10 cellular contexts compared by ENCODE assay signal in the genomic region with DNA sequence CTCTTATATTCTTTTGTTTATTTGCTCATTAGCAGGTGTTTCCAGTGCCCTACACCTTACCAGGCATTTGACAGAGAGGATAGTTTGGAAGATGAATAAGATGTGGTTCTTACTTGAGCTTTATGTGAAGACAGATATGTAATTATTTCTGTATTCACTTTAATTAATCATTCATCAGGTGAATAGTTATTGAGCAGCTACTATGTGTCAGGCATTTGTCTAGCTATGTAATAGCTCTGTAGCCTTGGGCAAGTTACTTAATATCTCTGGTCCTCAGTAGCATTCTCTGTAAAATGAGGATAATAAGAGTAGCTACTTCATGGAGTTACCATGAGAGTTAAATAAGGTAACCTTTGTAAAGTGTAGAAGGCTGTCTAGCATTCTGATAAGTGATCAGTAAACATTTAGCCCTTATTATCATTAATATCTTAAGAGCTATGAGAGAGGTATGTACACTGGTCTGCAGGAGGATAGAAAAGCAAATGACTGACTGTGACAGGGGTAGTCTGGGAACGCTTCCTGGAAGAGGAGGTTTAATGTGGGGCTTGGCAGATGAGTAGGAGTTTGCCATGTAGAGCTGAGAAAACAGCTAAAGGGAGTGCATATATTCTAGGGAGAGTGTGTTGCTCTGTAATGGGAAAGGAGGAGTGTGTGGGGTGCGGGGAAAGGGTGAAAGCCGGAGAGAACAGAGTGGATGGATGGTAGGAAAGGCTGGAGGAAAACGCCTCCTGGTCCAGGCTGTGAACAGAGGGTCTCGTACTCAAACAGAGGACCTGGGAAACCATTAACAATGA. TPM values are rescaled to one million over a fixed set of nuclear protein-coding genes. Genes with fewer than 3 reads are reported as not detected.
DNase-seq lines count a peak whose midpoint lies in the region; ATAC-seq and TF ChIP-seq lines count a peak whose summit lies in the region.
"Had no signal": no experiment of that assay in that cellular context is flagged by ENCODE, and none has a peak within 500 bp of the region (broad histone marks: within the 10 kb centered on the region; RNA-seq: fewer than 3 reads in every experiment).

No MANE protein-coding gene starts in this region.

- H3K4me1 ChIP-seq in left lung = peaks cover 20 to 39% of the 10 kb centered on the region in 2 donors
- peaks cover 68 to 98% of the 10 kb centered on the region in 2 donors for H3K4me1 ChIP-seq in thoracic aorta (ENCODE audit: control insufficient read depth in 1 of 2, low read depth in 2 of 2)

- H3K4me1 Mint-ChIP-seq in activated T-cell treated with anti-CD3 and anti-CD28 coated beads, Interleukin-2, amount 50 U/mL, for 72 hours (ENCODE audit: low read depth) = peaks cover 70% of the 10 kb centered on the region
- H3K4me1 Mint-ChIP-seq in activated T-helper 17 cell treated with anti-CD3 and anti-CD28 coated beads, Interleukin-2, amount 50 U/mL, for 72 hours = peaks cover 28% of the 10 kb centered on the region

- H3K27ac ChIP-seq in left lung (peak overlapping the region; percentile 60 to 67), thoracic aorta (peak overlapping the region; percentile 97 to 98)

- H3K27me3 Mint-ChIP-seq in activated T-cell treated with anti-CD3 and anti-CD28 coated beads, Interleukin-2, amount 50 U/mL, for 72 hours (ENCODE audit: low read depth) = no peaks in the 10 kb centered on the region
- no peaks in the 10 kb centered on the region for H3K27me3 Mint-ChIP-seq in activated T-helper 17 cell treated with anti-CD3 and anti-CD28 coated beads, Interleukin-2, amount 50 U/mL, for 72 hours

- no peaks in the 10 kb centered on the region for H3K9me3 ChIP-seq in left lung
- no peaks in the 10 kb centered on the region for H3K9me3 ChIP-seq in thoracic aorta

- intact Hi-C loops in left lung (cut with DNase I) = no loop called here

- H3K4me3 ChIP-seq in left lung (no peak overlapping the region), thoracic aorta (no peak overlapping the region)
- H3K4me3 ChIP-seq: skin epidermis had no signal

- ATAC-seq in activated T-cell treated with anti-CD3 and anti-CD28 coated beads, Interleukin-2, amount 50 U/mL, for 72 hours (replicated peaks in 1 of 2) = no peak
- ATAC-seq in activated T-helper 17 cell treated with anti-CD3 and anti-CD28 coated beads, Interleukin-2, amount 50 U/mL, for 72 hours (replicated peaks) = no peak
- ATAC-seq in left lung (peak; percentile 3), thoracic aorta (ENCODE audit: insufficient number of reproducible peaks, low FRiP score, low read depth) (no peak)

- DNase-seq in activated T-cell treated with anti-CD3 and anti-CD28 coated beads, Interleukin-2, amount 50 U/mL, for 72 hours = no peak
- no peak for DNase-seq in activated T-cell treated with anti-CD3 and anti-CD28 coated beads for 4 hours
- no peak for DNase-seq in left lung
- DNase-seq in thoracic aorta (ENCODE audit: low spot score) = no peak
- DNase-seq in dedifferentiated amniotic fluid mesenchymal stem cell (ENCODE audit: extremely low spot score) = no peak
- no peak for DNase-seq in NCI-H226
- no peak for DNase-seq in NCI-H510A (lab: John Stamatoyannopoulos, UW)
- DNase-seq: NCI-H1694 treated with DMSO at 0.1 percent for 48 hours had no signal

- H3K36me3 ChIP-seq in left lung (peaks cover 0 to 29% of the 10 kb centered on the region in 2 donors), thoracic aorta (peaks cover 27% of the 10 kb centered on the region)

- no peaks in the 10 kb centered on the region for H3K27me3 ChIP-seq in left lung
- H3K27me3 ChIP-seq in thoracic aorta (replicated peaks; ENCODE audit: insufficient read depth) = no peaks in the 10 kb centered on the region

- peak overlapping the region; percentile 96 for H3K27ac Mint-ChIP-seq in activated T-cell treated with anti-CD3 and anti-CD28 coated beads, Interleukin-2, amount 50 U/mL, for 72 hours
- H3K27ac Mint-ChIP-seq in activated T-helper 17 cell treated with anti-CD3 and anti-CD28 coated beads, Interleukin-2, amount 50 U/mL, for 72 hours = peak overlapping the region; percentile 98

- peaks cover 14 to 35% of the 10 kb centered on the region in 2 donors for H3K36me3 Mint-ChIP-seq in activated T-cell treated with anti-CD3 and anti-CD28 coated beads, Interleukin-2, amount 50 U/mL, for 72 hours (ENCODE audit: insufficient read depth in 2 of 2)
- H3K36me3 Mint-ChIP-seq in activated T-helper 17 cell treated with anti-CD3 and anti-CD28 coated beads, Interleukin-2, amount 50 U/mL, for 72 hours (ENCODE audit: low read depth) = peaks cover 34% of the 10 kb centered on the region

- H3K9me3 Mint-ChIP-seq in activated T-cell treated with anti-CD3 and anti-CD28 coated beads, Interleukin-2, amount 50 U/mL, for 72 hours = peaks cover 0 to 2% of the 10 kb centered on the region in 2 donors
- no peaks in the 10 kb centered on the region for H3K9me3 Mint-ChIP-seq in activated T-helper 17 cell treated with anti-CD3 and anti-CD28 coated beads, Interleukin-2, amount 50 U/mL, for 72 hours

- H3K4me3 Mint-ChIP-seq in activated T-cell treated with anti-CD3 and anti-CD28 coated beads, Interleukin-2, amount 50 U/mL, for 72 hours = peak overlapping the region; percentile 37 to 59
- peak overlapping the region; percentile 68 for H3K4me3 Mint-ChIP-seq in activated T-helper 17 cell treated with anti-CD3 and anti-CD28 coated beads, Interleukin-2, amount 50 U/mL, for 72 hours

- TF ChIP-seq CTCF in left lung (IDR thresholded peaks at IDR 0.05) (no peak), thoracic aorta (IDR thresholded peaks at IDR 0.05) (no peak)

RNA-seq across cellular contexts. Expression of a gene that starts 56.1 kb away (rescaled TPM):
- 100 to 1,000 TPM; 227 to 322 TPM for total RNA-seq in activated T-cell treated with anti-CD3 and anti-CD28 coated beads, Interleukin-2, amount 50 U/mL, for 72 hours
- total RNA-seq in activated T-helper 17 cell treated with anti-CD3 and anti-CD28 coated beads, Interleukin-2, amount 50 U/mL, for 72 hours = 100 to 1,000 TPM; 127 to 253 TPM
- total RNA-seq in left lung (100 to 1,000 TPM; 242 to 293 TPM), thoracic aorta (100 to 1,000 TPM; 791 to 989 TPM)
